ENCODE assay signal across 8 cellular contexts in genomic region chr6:33247977-33248642, GRCh38. TPM values are rescaled to one million over a fixed set of nuclear protein-coding genes. Genes with fewer than 3 reads are reported as not detected.
DNase-seq lines count a peak whose midpoint lies in the region; ATAC-seq and TF ChIP-seq lines count a peak whose summit lies in the region.

No MANE protein-coding gene starts in this region.

- H3K4me1 ChIP-seq in trophoblast cell (ENCODE audit: control insufficient read depth in 1 of 2, insufficient read depth in 2 of 2, low read length in 2 of 2): peaks cover 12 to 14% of the 10 kb centered on the region in 2 experiments
- peaks cover 0 to 28% (median 20%) of the 10 kb centered on the region in 4 donors for H3K4me1 ChIP-seq in tibial artery

- H3K9me3 ChIP-seq in trophoblast cell (ENCODE audit: insufficient read depth, low read depth, low read length): no peaks in the 10 kb centered on the region
- no peaks in the 10 kb centered on the region for H3K9me3 ChIP-seq in tibial artery

- H2AK5ac ChIP-seq in trophoblast cell (ENCODE audit: low read length): no peak overlapping the region

- no peak overlapping the region for H3K23ac ChIP-seq in trophoblast cell (ENCODE audit: low read length)

- H4K12ac ChIP-seq in trophoblast cell (ENCODE audit: low read depth, low read length): no peak overlapping the region

- no peaks in the 10 kb centered on the region for H3K79me2 ChIP-seq in trophoblast cell (ENCODE audit: control insufficient read depth, insufficient read depth, low read length, poor library complexity)

- H3K14ac ChIP-seq in trophoblast cell (ENCODE audit: low read length): no peak overlapping the region

- H3K18ac ChIP-seq in trophoblast cell (ENCODE audit: low read length): no peak overlapping the region

- H3K27ac ChIP-seq in adipose tissue (ENCODE audit: low read depth, low read length) (peak overlapping the region; percentile 44), trophoblast cell (ENCODE audit: low read depth, low read length) (no peak overlapping the region), tibial artery (peak overlapping the region; percentile 92 to 97)

- 2 to 4% (median 3%) methylated on average over 28 of the region's 28 CpGs for WGBS in adipose tissue, 3 donors
- WGBS in trophoblast cell (ENCODE audit: extremely low coverage, insufficient coverage, insufficient read length): no CpG with 5 or more reads among the region's 28 CpGs

- no peak overlapping the region for H3K4me3 ChIP-seq in trophoblast cell (ENCODE audit: low read depth, low read length)
- H3K4me3 ChIP-seq in tibial artery: peak overlapping the region; percentile 58 to 79

- no peak overlapping the region for H4K8ac ChIP-seq in trophoblast cell (ENCODE audit: low read depth, low read length)

- H2BK5ac ChIP-seq in trophoblast cell (ENCODE audit: low read depth, low read length, poor library complexity): no peak overlapping the region

- peak overlapping the region; percentile 91 for H3K4me2 ChIP-seq in trophoblast cell (ENCODE audit: low read length)

- no peak overlapping the region for H4K91ac ChIP-seq in trophoblast cell (ENCODE audit: low read depth, low read length)

- peaks cover 6% of the 10 kb centered on the region for H3K79me1 ChIP-seq in trophoblast cell (ENCODE audit: low read length)

- H3K4ac ChIP-seq in trophoblast cell (ENCODE audit: low read depth, low read length): no peak overlapping the region

- H3K27me3 ChIP-seq in trophoblast cell (ENCODE audit: insufficient read depth, low read length) (no peaks in the 10 kb centered on the region), tibial artery (peaks cover 0 to 17% of the 10 kb centered on the region in 2 donors)

- H2AFZ ChIP-seq in trophoblast cell (ENCODE audit: insufficient read depth, low read length, poor library complexity): peak overlapping the region; percentile 71

- peak; percentile 97 to 100 for TF ChIP-seq CTCF in tibial artery (IDR thresholded peaks at IDR 0.05)

- H2BK12ac ChIP-seq in trophoblast cell (ENCODE audit: low read length): no peak overlapping the region

- intact Hi-C loops in cardiac septum (cut with DNase I): loop anchor here (2.0 to 5.0 kb wide), 5 partner anchors 35 to 231 kb away; partner anchors contain the start of genes HSD17B8, RGL2, RXRB and SLC39A7
- intact Hi-C loops in tibial artery (cut with DNase I; ENCODE audit: low total_unique reads): loop anchor here (5.0 kb wide), 4 partner anchors 36 to 236 kb away; no protein-coding TSS in a partner anchor

- no peak overlapping the region for H3K9ac ChIP-seq in trophoblast cell (ENCODE audit: low read length)

- peak; percentile 54 for DNase-seq in DMS153 (lab: John Stamatoyannopoulos, UW)
- DNase-seq in NCI-H146 treated with DMSO at 0.1 percent for 48 hours (lab: John Stamatoyannopoulos, UW; ENCODE audit: unreplicated experiment): peak; percentile 65
- peak; percentile 83 for DNase-seq in T follicular helper cell (ENCODE audit: low read depth)
- DNase-seq in cardiac septum (ENCODE audit: low spot score): peak; percentile 93
- peak; percentile 75 to 92 for DNase-seq in trophoblast cell
- DNase-seq in tibial artery: peak; percentile 88 to 91

- peaks cover 5% of the 10 kb centered on the region in 2 experiments for H3K36me3 ChIP-seq in trophoblast cell (ENCODE audit: control insufficient read depth in 1 of 2, insufficient read depth in 2 of 2, low read length in 2 of 2)
- peaks cover 5 to 17% (median 6%) of the 10 kb centered on the region in 3 donors for H3K36me3 ChIP-seq in tibial artery

- H2BK120ac ChIP-seq in trophoblast cell (ENCODE audit: insufficient read depth, low read length, poor library complexity): no peak overlapping the region

- peak; percentile 27 for ATAC-seq in HG02623 (IDR thresholded peaks at IDR 0.05; ENCODE audit: unreplicated experiment)

RNA-seq across cellular contexts. Expression of gene VPS52, which starts 23.6 kb away (rescaled TPM):
- polyA plus RNA-seq in adipose tissue: 10 to 100 TPM; 34.7 to 40.3 (median 36.9) TPM
- total RNA-seq in cardiac septum: 32.5 TPM
- 38.7 and 41.6 TPM in 2 replicates for polyA plus RNA-seq in trophoblast cell (2013)

RNA-seq across cellular contexts. Expression of gene RPS18, which starts 23.8 kb away (rescaled TPM):
- 1,000 to 10,000 TPM; 3,971 to 5,636 (median 5,545) TPM for polyA plus RNA-seq in adipose tissue
- 753 TPM for total RNA-seq in cardiac septum
- 5,560 and 5,594 TPM in 2 replicates for polyA plus RNA-seq in trophoblast cell (2013)

RNA-seq across cellular contexts. Expression of gene B3GALT4, which starts 28.8 kb away (rescaled TPM):
- 1 to 10 TPM; 4.0 to 9.3 (median 8.5) TPM for polyA plus RNA-seq in adipose tissue
- 9.3 TPM for total RNA-seq in cardiac septum
- polyA plus RNA-seq in trophoblast cell (2013): 4.4 TPM in 2 replicates

RNA-seq across cellular contexts. Expression of gene RING1, which starts 39.8 kb away (rescaled TPM):
- polyA plus RNA-seq in adipose tissue: 10 to 100 TPM; 23.7 to 42.5 (median 40.5) TPM
- 24.5 TPM for total RNA-seq in cardiac septum
- polyA plus RNA-seq in trophoblast cell (2013): 27.7 and 28.0 TPM in 2 replicates

RNA-seq across cellular contexts. Expression of gene WDR46, which starts 40.9 kb away (rescaled TPM):
- polyA plus RNA-seq in adipose tissue: 10 to 100 TPM; 27.5 to 47.4 (median 42.7) TPM
- total RNA-seq in cardiac septum: 18.8 TPM
- 60.7 and 63.5 TPM in 2 replicates for polyA plus RNA-seq in trophoblast cell (2013)
